In genomic region chr18:22846088-22846683, GRCh38 we compare ENCODE assay signal across 8 cellular contexts.
A peak's percentile ranks its signal among the peaks of the same experiment; 100 is the strongest.
DNase-seq lines count a peak whose midpoint lies in the region; ATAC-seq and TF ChIP-seq lines count a peak whose summit lies in the region.

No MANE protein-coding gene starts in this region.

- no peak overlapping the region for H3K27ac ChIP-seq in spleen

- intact Hi-C loops in spleen (cut with DNase I; ENCODE audit: low total_unique reads), result no loop called here

- DNase-seq in D341Med (ENCODE audit: low spot score) (peak; percentile 53), astrocyte of the spinal cord (ENCODE audit: low read depth, low spot score) (no peak), medulla oblongata (ENCODE audit: extremely low spot score) (peak; percentile 34), anterior cingulate cortex (lab: John Stamatoyannopoulos, UW) (no peak), spleen (no peak), activated gamma-delta T cell treated with Interleukin-2 at 50 U/mL for 16 hours (no peak)

- no peaks in the 10 kb centered on the region for H3K4me1 ChIP-seq in spleen

- TF ChIP-seq POLR2A in spleen (IDR thresholded peaks at IDR 0.05), result no peak

- in situ Hi-C loops in astrocyte of the spinal cord (cut with HindIII; ENCODE audit: low sequenced_read_pairs), result no loop called here

- WGBS in spleen, 5 donors, result 50 to 62% (median 57%) methylated on average over 6 of the region's 6 CpGs

- H3K36me3 ChIP-seq in spleen, result no peaks in the 10 kb centered on the region

- ATAC-seq in HG03097 (IDR thresholded peaks at IDR 0.05; ENCODE audit: low FRiP score, unreplicated experiment), result no peak

- H3K4me3 ChIP-seq in astrocyte of the spinal cord (ENCODE audit: low read depth, low read length) (no peak overlapping the region), spleen (no peak overlapping the region)

- no peaks in the 10 kb centered on the region for H3K27me3 ChIP-seq in spleen (replicated peaks in 1 of 7)

- TF ChIP-seq CTCF in LNCAP (IDR thresholded peaks at IDR 0.05), result peak; percentile 72; the same call in 1 of the 2 replicates
- peak; percentile 48 for TF ChIP-seq CTCF in astrocyte of the spinal cord (IDR thresholded peaks at IDR 0.05; ENCODE audit: low read depth, low read length)
- TF ChIP-seq CTCF in spleen (IDR thresholded peaks at IDR 0.05 in 8 of 11, conservative IDR thresholded peaks at IDR 0.05 in 3 of 11), result peak in 3 of 11 experiments; percentile 15 to 21 (median 16)

- no peaks in the 10 kb centered on the region for H3K9me3 ChIP-seq in spleen

Comparison
In these comparisons a context has a peak if more than half of its experiments do, and no peak if none do; other contexts are left out.
1. DNase-seq: peak in D341Med (single experiment) and medulla oblongata (single experiment); none in astrocyte of the spinal cord (single experiment), anterior cingulate cortex (0 of 58), spleen (single experiment) and activated gamma-delta T cell treated with Interleukin-2 at 50 U/mL for 16 hours (single experiment).